21 cellular contexts compared by ENCODE assay signal in genomic region chr9:84736076-84736475, GRCh38.
DNase-seq lines count a peak whose midpoint lies in the region; ATAC-seq, FAIRE-seq and TF ChIP-seq lines count a peak whose summit lies in the region.
"Had no signal": no experiment of that assay in that cellular context is flagged by ENCODE, and none has a peak within 500 bp of the region (broad histone marks: within the 10 kb centered on the region; RNA-seq: fewer than 3 reads in every experiment).

No MANE protein-coding gene starts in this region.

- no peak overlapping the region for H2BK5ac ChIP-seq in mesenchymal stem cell (ENCODE audit: low read depth, low read length, poor library complexity, severe bottlenecking)

- H4K8ac ChIP-seq in mesenchymal stem cell (ENCODE audit: low read length), result no peak overlapping the region

- peak overlapping the region; percentile 52 for H3K4me2 ChIP-seq in astrocyte (ENCODE audit: low read length)
- no peak overlapping the region for H3K4me2 ChIP-seq in mesenchymal stem cell (ENCODE audit: low read length, poor library complexity, severe bottlenecking)
- H3K4me2 ChIP-seq in smooth muscle cell, result peak overlapping the region; percentile 82
- H3K4me2 ChIP-seq: A549; BLaER1 treated with 17β-estradiol and CSF1 and Interleukin-3, amounts not matched to agents 10 nM and 100 nM had no signal

- H3K79me2 ChIP-seq in astrocyte (ENCODE audit: insufficient read depth, low read length) (no peaks in the 10 kb centered on the region), smooth muscle cell (ENCODE audit: low read depth) (no peaks in the 10 kb centered on the region)

- H2AFZ ChIP-seq in astrocyte (ENCODE audit: low read depth, low read length) (peak overlapping the region; percentile 14), mesenchymal stem cell (ENCODE audit: low read depth, low read length) (no peak overlapping the region), smooth muscle cell (ENCODE audit: low read depth) (peak overlapping the region; percentile 81)

- no peak overlapping the region for H2BK12ac ChIP-seq in mesenchymal stem cell (ENCODE audit: low read length in 2 of 2)

- H3K4me3 ChIP-seq in astrocyte (ENCODE audit: insufficient read depth, low read depth, low read length), result no peak overlapping the region
- no peak overlapping the region for H3K4me3 ChIP-seq in mesenchymal stem cell (ENCODE audit: insufficient read depth in 1 of 2, low read depth in 1 of 2, low read length in 2 of 2)
- H3K4me3 ChIP-seq in smooth muscle cell, result peak overlapping the region; percentile 28
- H3K4me3 ChIP-seq: A549; BLaER1 treated with 17β-estradiol and CSF1 and Interleukin-3, amounts not matched to agents 10 nM and 100 nM had no signal

- H4K91ac ChIP-seq in mesenchymal stem cell (ENCODE audit: low read length), result no peak overlapping the region

- H2BK15ac ChIP-seq in mesenchymal stem cell (ENCODE audit: low read depth, poor library complexity, severe bottlenecking), result no peak overlapping the region

- peak overlapping the region; percentile 4 for H3K4me3 Mint-ChIP-seq in astrocyte (ENCODE audit: unreplicated experiment)
- H3K4me3 Mint-ChIP-seq in activated CD8-positive, alpha-beta T cell treated with anti-CD3 and anti-CD28 coated beads, Interleukin-2, amount 10 ng/mL, durations not matched to agents 7 days and 5 days, result no peak overlapping the region
- H3K4me3 Mint-ChIP-seq: CD8-positive, alpha-beta T cell; HFFc6 had no signal

- H3K36me3 ChIP-seq in astrocyte (ENCODE audit: insufficient read depth, low read length), result no peaks in the 10 kb centered on the region
- no peaks in the 10 kb centered on the region for H3K36me3 ChIP-seq in mesenchymal stem cell (ENCODE audit: control insufficient read depth in 1 of 2, insufficient read depth in 2 of 2, low read depth in 1 of 2, low read length in 2 of 2)
- H3K36me3 ChIP-seq in smooth muscle cell (ENCODE audit: low read depth), result no peaks in the 10 kb centered on the region
- H3K36me3 ChIP-seq: BLaER1 treated with 17β-estradiol and CSF1 and Interleukin-3, amounts not matched to agents 10 nM and 100 nM had no signal

- H3F3A ChIP-seq in smooth muscle cell (ENCODE audit: low read depth), result no peaks in the 10 kb centered on the region

- H3K4me1 ChIP-seq in astrocyte (ENCODE audit: insufficient read depth, low read length) (peaks cover 5% of the 10 kb centered on the region), mesenchymal stem cell (ENCODE audit: control insufficient read depth, insufficient read depth, low read depth, low read length) (no peaks in the 10 kb centered on the region), smooth muscle cell (ENCODE audit: low read depth) (peaks cover 12% of the 10 kb centered on the region)
- H3K4me1 ChIP-seq: A549; BLaER1 treated with 17β-estradiol and CSF1 and Interleukin-3, amounts not matched to agents 10 nM and 100 nM had no signal

- H3K9me3 Mint-ChIP-seq in astrocyte (ENCODE audit: unreplicated experiment), result no peaks in the 10 kb centered on the region
- H3K9me3 Mint-ChIP-seq in activated CD8-positive, alpha-beta T cell treated with anti-CD3 and anti-CD28 coated beads, Interleukin-2, amount 10 ng/mL, durations not matched to agents 7 days and 5 days (ENCODE audit: insufficient read depth), result no peaks in the 10 kb centered on the region
- H3K9me3 Mint-ChIP-seq: CD8-positive, alpha-beta T cell had no signal

- CTCF ChIA-PET in activated CD8-positive, alpha-beta T cell treated with anti-CD3 and anti-CD28 coated beads, Interleukin-2, amount 10 ng/mL, durations not matched to agents 7 days and 5 days (lab: Charles Lee), result no interaction called here

- in situ Hi-C loops in GM13976 (cut with MboI; ENCODE audit: low sequenced_read_pairs, unreplicated experiment), result no loop called here

- ATAC-seq in activated CD8-positive, alpha-beta T cell treated with anti-CD3 and anti-CD28 coated beads, Interleukin-2, amount 10 ng/mL, durations not matched to agents 7 days and 5 days, result no peak
- ATAC-seq: A549; CD8-positive, alpha-beta T cell; Panc1; Right ventricle myocardium inferior had no signal

- DNase-seq in EL (peak; percentile 8), astrocyte (ENCODE audit: low read depth) (peak; percentile 46), mesenchymal stem cell (peak; percentile 4), smooth muscle cell (lab: John Stamatoyannopoulos, UW; ENCODE audit: unreplicated experiment) (no peak), HUDEP-2 (lab: John Stamatoyannopoulos, UW; ENCODE audit: unreplicated experiment in 76 of 76) (no peak), GM13976 (ENCODE audit: low spot score) (no peak)
- DNase-seq in activated CD8-positive, alpha-beta T cell treated with anti-CD3 and anti-CD28 coated beads, Interleukin-2, amount 10 ng/mL, durations not matched to agents 7 days and 5 days, result no peak
- DNase-seq: CD8-positive, alpha-beta T cell; DMS53; H7; HFFc6; IMR-90; NCI-H1417 treated with DMSO at 0.1 percent for 48 hours; NCI-H1930; NCI-H226; NCI-H524 had no signal

- no peak overlapping the region for H2BK120ac ChIP-seq in mesenchymal stem cell (ENCODE audit: low read depth, low read length)

- H3K27ac ChIP-seq in astrocyte (ENCODE audit: low read depth, low read length), result no peak overlapping the region
- H3K27ac ChIP-seq in mesenchymal stem cell (ENCODE audit: low read length, poor library complexity, severe bottlenecking), result no peak overlapping the region
- H3K27ac ChIP-seq in smooth muscle cell (ENCODE audit: low read depth), result peak overlapping the region; percentile 79
- H3K27ac ChIP-seq: A549; BLaER1 treated with 17β-estradiol and CSF1 and Interleukin-3, amounts not matched to agents 10 nM and 100 nM had no signal

- no peak overlapping the region for H3K23ac ChIP-seq in mesenchymal stem cell (ENCODE audit: low read length in 2 of 2)

- no peak overlapping the region for H3K18ac ChIP-seq in mesenchymal stem cell (ENCODE audit: low read depth in 1 of 2, low read length in 2 of 2)

- peaks cover 4% of the 10 kb centered on the region for H3K27me3 Mint-ChIP-seq in astrocyte (ENCODE audit: low read depth, unreplicated experiment)
- peaks cover 4% of the 10 kb centered on the region for H3K27me3 Mint-ChIP-seq in activated CD8-positive, alpha-beta T cell treated with anti-CD3 and anti-CD28 coated beads, Interleukin-2, amount 10 ng/mL, durations not matched to agents 7 days and 5 days (ENCODE audit: low read depth)

- no peaks in the 10 kb centered on the region for H3K36me3 Mint-ChIP-seq in astrocyte (ENCODE audit: low read depth, unreplicated experiment)
- no peaks in the 10 kb centered on the region for H3K36me3 Mint-ChIP-seq in activated CD8-positive, alpha-beta T cell treated with anti-CD3 and anti-CD28 coated beads, Interleukin-2, amount 10 ng/mL, durations not matched to agents 7 days and 5 days (ENCODE audit: low read depth)
- H3K36me3 Mint-ChIP-seq: CD8-positive, alpha-beta T cell had no signal

- no peaks in the 10 kb centered on the region for H3K79me1 ChIP-seq in mesenchymal stem cell (replicated peaks; ENCODE audit: low read length, poor library complexity, severe bottlenecking)

- H3K9me3 ChIP-seq in astrocyte (ENCODE audit: insufficient read depth, low read depth, low read length) (no peaks in the 10 kb centered on the region), mesenchymal stem cell (ENCODE audit: control insufficient read depth, low read length) (no peaks in the 10 kb centered on the region), smooth muscle cell (replicated peaks; ENCODE audit: low read depth) (no peaks in the 10 kb centered on the region)
- H3K9me3 ChIP-seq: A549; BLaER1 treated with 17β-estradiol and CSF1 and Interleukin-3, amounts not matched to agents 10 nM and 100 nM had no signal

- 52% methylated on average over 10 of the region's 10 CpGs for WGBS in mesenchymal stem cell
- 18% methylated on average over 10 of the region's 10 CpGs for WGBS in smooth muscle cell (ENCODE audit: low lambda C conversion rate)

- H4K20me1 ChIP-seq in astrocyte (ENCODE audit: insufficient read depth, low read length) (no peaks in the 10 kb centered on the region), smooth muscle cell (ENCODE audit: low read depth) (no peaks in the 10 kb centered on the region)
- H4K20me1 ChIP-seq: BLaER1 treated with 17β-estradiol and CSF1 and Interleukin-3, amounts not matched to agents 10 nM and 100 nM had no signal

- no peak overlapping the region for H3K4ac ChIP-seq in mesenchymal stem cell (ENCODE audit: low read depth in 1 of 2, low read length in 2 of 2)

- H3K4me1 Mint-ChIP-seq in astrocyte (ENCODE audit: low read depth, unreplicated experiment), result peaks cover 26% of the 10 kb centered on the region
- H3K4me1 Mint-ChIP-seq in activated CD8-positive, alpha-beta T cell treated with anti-CD3 and anti-CD28 coated beads, Interleukin-2, amount 10 ng/mL, durations not matched to agents 7 days and 5 days (ENCODE audit: low read depth), result no peaks in the 10 kb centered on the region

- no peak overlapping the region for H2AK5ac ChIP-seq in mesenchymal stem cell (ENCODE audit: low read length, severe bottlenecking)

- H3K27me3 ChIP-seq in astrocyte (ENCODE audit: insufficient read depth, low read length) (no peaks in the 10 kb centered on the region), mesenchymal stem cell (ENCODE audit: control insufficient read depth in 1 of 2, insufficient read depth in 1 of 2, low read length in 2 of 2) (peaks cover 0 to 4% of the 10 kb centered on the region in 2 experiments), smooth muscle cell (ENCODE audit: low read depth) (peaks cover 6% of the 10 kb centered on the region)
- H3K27me3 ChIP-seq: BLaER1 treated with 17β-estradiol and CSF1 and Interleukin-3, amounts not matched to agents 10 nM and 100 nM had no signal

- TF ChIP-seq CTCF in astrocyte (IDR thresholded peaks at IDR 0.05; ENCODE audit: insufficient read depth, low read depth, low read length) (no peak), smooth muscle cell (IDR thresholded peaks at IDR 0.05; ENCODE audit: borderline replicate concordance, insufficient read depth, poor library complexity, severe bottlenecking) (no peak), GM13976 (IDR thresholded peaks at IDR 0.05; ENCODE audit: borderline replicate concordance, control extremely low read depth, extremely low read depth, insufficient read depth, missing control alignments) (no peak)

- no peak overlapping the region for H3K14ac ChIP-seq in mesenchymal stem cell (ENCODE audit: low read length in 2 of 2)

- no peak for FAIRE-seq in astrocyte (lab: Jason Lieb, UNC)
- FAIRE-seq: A549, G401.6 had no signal

- H3K9ac ChIP-seq in astrocyte (ENCODE audit: low read length) (no peak overlapping the region), mesenchymal stem cell (ENCODE audit: low read length) (no peak overlapping the region), smooth muscle cell (ENCODE audit: low read depth) (peak overlapping the region; percentile 51)
- H3K9ac ChIP-seq: BLaER1 treated with 17β-estradiol and CSF1 and Interleukin-3, amounts not matched to agents 10 nM and 100 nM had no signal

- POLR2A ChIA-PET in activated CD8-positive, alpha-beta T cell treated with anti-CD3 and anti-CD28 coated beads, Interleukin-2, amount 10 ng/mL, durations not matched to agents 7 days and 5 days (lab: Charles Lee), result no interaction called here

- peak overlapping the region; percentile 73 for H3K27ac Mint-ChIP-seq in astrocyte (ENCODE audit: unreplicated experiment)
- H3K27ac Mint-ChIP-seq in activated CD8-positive, alpha-beta T cell treated with anti-CD3 and anti-CD28 coated beads, Interleukin-2, amount 10 ng/mL, durations not matched to agents 7 days and 5 days, result no peak overlapping the region
- H3K27ac Mint-ChIP-seq: CD8-positive, alpha-beta T cell; HFFc6 had no signal

Comparison
In these comparisons a context has a peak if more than half of its experiments do, and no peak if none do; other contexts are left out.
1. DNase-seq: peak in EL (single experiment), astrocyte (single experiment) and mesenchymal stem cell (single experiment); none in smooth muscle cell (single experiment), activated CD8-positive, alpha-beta T cell treated with anti-CD3 and anti-CD28 coated beads, Interleukin-2, amount 10 ng/mL, durations not matched to agents 7 days and 5 days (single experiment), HUDEP-2 (0 of 76) and GM13976 (single experiment).